In genomic region chr14:104725772-104726548, GRCh38 we compare ENCODE assay signal across 2 cellular contexts.
TF ChIP-seq lines count a peak whose summit lies in the region.

No MANE protein-coding gene starts in this region.

TF ChIP-seq in A549, 52 proteins besides CTCF, POLR2A, EP300 and RAD21:
- no peak for TF ChIP-seq ESRRA (IDR thresholded peaks at IDR 0.05; ENCODE audit: borderline replicate concordance, low read length)
- 0 out of 2 replicates have a peak, but pooled peaks have one; percentile 30 for TF ChIP-seq PBX3 (IDR thresholded peaks at IDR 0.05)
- TF ChIP-seq SREBF2 (IDR thresholded peaks at IDR 0.05): no peak
- no peak for TF ChIP-seq HES2 (IDR thresholded peaks at IDR 0.05)
- no peak for TF ChIP-seq FOSL2 (IDR thresholded peaks at IDR 0.05)
- 0 out of 2 replicates have a peak, but pooled peaks have one; percentile 29 for TF ChIP-seq FOSL2 (CRISPR knock-in tag; IDR thresholded peaks at IDR 0.05)
- TF ChIP-seq POLR2AphosphoS2 (conservative IDR thresholded peaks at IDR 0.05; ENCODE audit: low read length): no peak; the same call in 1 of the 2 replicates
- TF ChIP-seq ZSCAN20 (CRISPR knock-in tag; IDR thresholded peaks at IDR 0.05): no peak
- no peak for TF ChIP-seq HOXB5 (CRISPR knock-in tag; IDR thresholded peaks at IDR 0.05)
- TF ChIP-seq KDM5A (IDR thresholded peaks at IDR 0.05): no peak
- TF ChIP-seq RCOR1 (IDR thresholded peaks at IDR 0.05; ENCODE audit: low read depth, low read length): no peak
- TF ChIP-seq GATA3 (IDR thresholded peaks at IDR 0.05; ENCODE audit: borderline replicate concordance): no peak

TF ChIP-seq in K562, 482 proteins besides CTCF, POLR2A, EP300 and RAD21:
- TF ChIP-seq NR2C2 (CRISPR knock-in tag; IDR thresholded peaks at IDR 0.05): no peak
- no peak for TF ChIP-seq NR2C2 (tag; IDR thresholded peaks at IDR 0.05)
- no peak for TF ChIP-seq SLC30A9 (CRISPR knock-in tag; IDR thresholded peaks at IDR 0.05)
- TF ChIP-seq BMI1 (IDR thresholded peaks at IDR 0.05; ENCODE audit: low read length): no peak
- no peak for TF ChIP-seq NFRKB (IDR thresholded peaks at IDR 0.05; ENCODE audit: low read depth)
- no peak for TF ChIP-seq BRD9 (IDR thresholded peaks at IDR 0.05; ENCODE audit: low read depth, partially characterized antibody)
- 0 out of 4 replicates have a peak, but pooled peaks of 1 of the 2 experiments have one; percentile 3 for TF ChIP-seq MAZ (CRISPR knock-in tag; conservative IDR thresholded peaks at IDR 0.05 in 1 of 2, IDR thresholded peaks at IDR 0.05 in 1 of 2)
- TF ChIP-seq SOX6 (IDR thresholded peaks at IDR 0.05): no peak
- TF ChIP-seq PRMT5 (CRISPR knock-in tag; IDR thresholded peaks at IDR 0.05): no peak
- TF ChIP-seq TSC22D4 (tag; IDR thresholded peaks at IDR 0.05): no peak
- TF ChIP-seq TFE3 (CRISPR knock-in tag; IDR thresholded peaks at IDR 0.05): no peak
- TF ChIP-seq MCM3 (IDR thresholded peaks at IDR 0.05): no peak
- TF ChIP-seq MAX (CRISPR knock-in tag; IDR thresholded peaks at IDR 0.05): 0 out of 2 replicates have a peak, but pooled peaks have one; percentile 4
- TF ChIP-seq STAG1 (CRISPR knock-in tag; IDR thresholded peaks at IDR 0.05; ENCODE audit: borderline replicate concordance): no peak
- no peak for TF ChIP-seq DACH1 (IDR thresholded peaks at IDR 0.05; ENCODE audit: partially characterized antibody)
- TF ChIP-seq SMAD4 (CRISPR knock-in tag; conservative IDR thresholded peaks at IDR 0.05): no peak
- no peak for TF ChIP-seq MCM5 (IDR thresholded peaks at IDR 0.05; ENCODE audit: low read depth)
- TF ChIP-seq SP1 (CRISPR knock-in tag; IDR thresholded peaks at IDR 0.05): 0 out of 2 replicates have a peak, but pooled peaks have one; percentile 29
- no peak for TF ChIP-seq ZNF76 (CRISPR knock-in tag; IDR thresholded peaks at IDR 0.05; ENCODE audit: borderline replicate concordance)
- no peak for TF ChIP-seq CBFA2T2 (conservative IDR thresholded peaks at IDR 0.05)
